2 cellular contexts compared by ENCODE assay signal in genomic region chr10:28678687-28679457, GRCh38.
TF ChIP-seq lines count a peak whose summit lies in the region.

No MANE protein-coding gene starts in this region.

TF ChIP-seq in K562, 482 proteins besides CTCF, POLR2A, EP300 and RAD21 (continues in another document):
- peak in 1 of 2 experiments; percentile 72; a peak in 2 of 4 replicates for TF ChIP-seq TBL1XR1 (IDR thresholded peaks at IDR 0.05; ENCODE audit: low read length in 2 of 2)
- TF ChIP-seq POLR2AphosphoS2 (IDR thresholded peaks at IDR 0.05; ENCODE audit: low read length): no peak
- TF ChIP-seq CBFA2T3 (IDR thresholded peaks at IDR 0.05): peak; percentile 89
- no peak for TF ChIP-seq TRIM28 (IDR thresholded peaks at IDR 0.05)
- no peak for TF ChIP-seq ZBTB2 (IDR thresholded peaks at IDR 0.05)
- peak; percentile 55; the same call in 1 of the 2 replicates for TF ChIP-seq STAT5A (IDR thresholded peaks at IDR 0.05; ENCODE audit: borderline replicate concordance, low read length)
- TF ChIP-seq ZNF277 (CRISPR knock-in tag; IDR thresholded peaks at IDR 0.05; ENCODE audit: borderline replicate concordance): no peak
- peak; percentile 71 to 95; a peak in 3 of 4 replicates for TF ChIP-seq RCOR1 (IDR thresholded peaks at IDR 0.05; ENCODE audit: borderline replicate concordance in 1 of 2, low read depth in 2 of 2, low read length in 2 of 2)
- TF ChIP-seq TCFL5 (CRISPR knock-in tag; conservative IDR thresholded peaks at IDR 0.05): no peak
- TF ChIP-seq ZNF197 (CRISPR knock-in tag; IDR thresholded peaks at IDR 0.05; ENCODE audit: low read depth): peak; percentile 25; the same call in 1 of the 2 replicates
- peak; percentile 83 for TF ChIP-seq KLF16 (IDR thresholded peaks at IDR 0.05)
- peak; percentile 63; the same call in 1 of the 2 replicates for TF ChIP-seq TAL1 (IDR thresholded peaks at IDR 0.05)
- peak; percentile 64 for TF ChIP-seq ARID1B (IDR thresholded peaks at IDR 0.05)
- TF ChIP-seq ZNF347 (CRISPR knock-in tag; IDR thresholded peaks at IDR 0.05; ENCODE audit: low read depth): no peak
- 0 out of 2 replicates have a peak, but pooled peaks have one; percentile 30 for TF ChIP-seq JUND (IDR thresholded peaks at IDR 0.05; ENCODE audit: borderline replicate concordance, low read depth, low read length)
- TF ChIP-seq JUND (tag; IDR thresholded peaks at IDR 0.05; ENCODE audit: borderline replicate concordance, low read depth, low read length): no peak
- TF ChIP-seq DPF2 (IDR thresholded peaks at IDR 0.05): peak; percentile 13; the same call in 1 of the 2 replicates
- TF ChIP-seq CXXC5 (CRISPR knock-in tag; IDR thresholded peaks at IDR 0.05): 0 out of 2 replicates have a peak, but pooled peaks have one; percentile 16
- no peak for TF ChIP-seq KDM4B (IDR thresholded peaks at IDR 0.05; ENCODE audit: borderline replicate concordance in 2 of 2, low read depth in 1 of 2)
- no peak for TF ChIP-seq TAF7 (tag; IDR thresholded peaks at IDR 0.05)
- TF ChIP-seq YY1 (IDR thresholded peaks at IDR 0.05; ENCODE audit: borderline replicate concordance in 1 of 3, control insufficient read depth in 1 of 3, extremely low read depth in 1 of 3, insufficient read depth in 3 of 3, insufficient read length in 1 of 3, insufficient replicate concordance in 2 of 3, low read depth in 1 of 3, low read length in 2 of 3): peak in 1 of 3 experiments; percentile 65
- peak; percentile 95 for TF ChIP-seq MYNN (IDR thresholded peaks at IDR 0.05)
- no peak for TF ChIP-seq MYNN (CRISPR knock-in tag; IDR thresholded peaks at IDR 0.05)
- peak; percentile 74 for TF ChIP-seq NCOR1 (IDR thresholded peaks at IDR 0.05)
- TF ChIP-seq PML (IDR thresholded peaks at IDR 0.05; ENCODE audit: low read length): 0 out of 2 replicates have a peak, but pooled peaks have one; percentile 25
- no peak for TF ChIP-seq ZFP36 (IDR thresholded peaks at IDR 0.05; ENCODE audit: low read depth, low read length, partially characterized antibody)
- peak; percentile 81 for TF ChIP-seq TEAD4 (IDR thresholded peaks at IDR 0.05; ENCODE audit: low read length)
- TF ChIP-seq TEAD4 (CRISPR knock-in tag; IDR thresholded peaks at IDR 0.05; ENCODE audit: borderline replicate concordance): no peak
- peak; percentile 88 to 89 for TF ChIP-seq KDM1A (IDR thresholded peaks at IDR 0.05)
- no peak for TF ChIP-seq NR2F6 (CRISPR knock-in tag; IDR thresholded peaks at IDR 0.05)
- TF ChIP-seq FOXA3 (CRISPR knock-in tag; conservative IDR thresholded peaks at IDR 0.05 in 1 of 2, IDR thresholded peaks at IDR 0.05 in 1 of 2): 0 out of 4 replicates have a peak, but pooled peaks of 1 of the 2 experiments have one; percentile 6
- TF ChIP-seq NFIC (IDR thresholded peaks at IDR 0.05): peak; percentile 31; the same call in 1 of the 2 replicates
- TF ChIP-seq ZNF232 (CRISPR knock-in tag; IDR thresholded peaks at IDR 0.05): 0 out of 2 replicates have a peak, but pooled peaks have one; percentile 72
- peak; percentile 71 for TF ChIP-seq CBFA2T2 (conservative IDR thresholded peaks at IDR 0.05)
- TF ChIP-seq SMARCE1 (IDR thresholded peaks at IDR 0.05): 0 out of 2 replicates have a peak, but pooled peaks have one; percentile 16
- TF ChIP-seq HDAC6 (IDR thresholded peaks at IDR 0.05; ENCODE audit: low read depth, low read length): no peak
- 0 out of 2 replicates have a peak, but pooled peaks have one; percentile 35 for TF ChIP-seq SOX6 (IDR thresholded peaks at IDR 0.05)
- TF ChIP-seq TCF3 (CRISPR knock-in tag; IDR thresholded peaks at IDR 0.05): peak; percentile 78
- peak; percentile 20; the same call in 1 of the 2 replicates for TF ChIP-seq CC2D1A (IDR thresholded peaks at IDR 0.05)
- TF ChIP-seq ZNF395 (CRISPR knock-in tag; IDR thresholded peaks at IDR 0.05): 0 out of 2 replicates have a peak, but pooled peaks have one; percentile 43
- TF ChIP-seq FOXM1 (IDR thresholded peaks at IDR 0.05; ENCODE audit: low read depth): peak; percentile 23; the same call in 1 of the 2 replicates
- TF ChIP-seq FOXM1 (CRISPR knock-in tag; IDR thresholded peaks at IDR 0.05; ENCODE audit: low read depth): no peak

TF ChIP-seq in HepG2, 621 proteins besides CTCF, POLR2A, EP300 and RAD21 (continues in another document):
- TF ChIP-seq RFXAP (CRISPR knock-in tag; IDR thresholded peaks at IDR 0.05; ENCODE audit: borderline replicate concordance) (no peak), SOX5 (CRISPR knock-in tag; IDR thresholded peaks at IDR 0.05; ENCODE audit: borderline replicate concordance) (0 out of 2 replicates have a peak, but pooled peaks have one; percentile 16), THYN1 (CRISPR knock-in tag; IDR thresholded peaks at IDR 0.05; ENCODE audit: borderline replicate concordance, low read depth) (no peak), WIZ (CRISPR knock-in tag; IDR thresholded peaks at IDR 0.05) (no peak), CAMTA2 (CRISPR knock-in tag; IDR thresholded peaks at IDR 0.05; ENCODE audit: borderline replicate concordance) (no peak), CREBL2 (CRISPR knock-in tag; IDR thresholded peaks at IDR 0.05; ENCODE audit: borderline replicate concordance) (no peak), THAP11 (CRISPR knock-in tag; IDR thresholded peaks at IDR 0.05) (no peak), ZSCAN5A (CRISPR knock-in tag; IDR thresholded peaks at IDR 0.05; ENCODE audit: borderline replicate concordance) (no peak), PRPF4 (IDR thresholded peaks at IDR 0.05; ENCODE audit: low read depth, low read length, poor library complexity, severe bottlenecking) (no peak), ZNF770 (CRISPR knock-in tag; IDR thresholded peaks at IDR 0.05) (no peak), STAG1 (CRISPR knock-in tag; IDR thresholded peaks at IDR 0.05) (0 out of 2 replicates have a peak, but pooled peaks have one; percentile 6), TBP (CRISPR knock-in tag; IDR thresholded peaks at IDR 0.05) (no peak), HNRNPL (IDR thresholded peaks at IDR 0.05; ENCODE audit: low read depth, low read length) (no peak), HNRNPH1 (optimal IDR thresholded peaks at IDR 0.05; ENCODE audit: low read depth, low read length) (no peak), SSRP1 (CRISPR knock-in tag; IDR thresholded peaks at IDR 0.05) (no peak), NR2C2 (CRISPR knock-in tag; IDR thresholded peaks at IDR 0.05; ENCODE audit: borderline replicate concordance) (no peak), KLF16 (CRISPR knock-in tag; IDR thresholded peaks at IDR 0.05) (no peak), ATF6 (CRISPR knock-in tag; conservative IDR thresholded peaks at IDR 0.05) (no peak), E2F1 (CRISPR knock-in tag; IDR thresholded peaks at IDR 0.05) (no peak), ATF7 (IDR thresholded peaks at IDR 0.05) (no peak), ATF7 (CRISPR knock-in tag; IDR thresholded peaks at IDR 0.05) (no peak), ZNF629 (CRISPR knock-in tag; conservative IDR thresholded peaks at IDR 0.05) (no peak), ZSCAN20 (CRISPR knock-in tag; IDR thresholded peaks at IDR 0.05; ENCODE audit: borderline replicate concordance) (no peak), ZNF768 (CRISPR knock-in tag; IDR thresholded peaks at IDR 0.05) (no peak), MAFK (conservative IDR thresholded peaks at IDR 0.05 in 1 of 2, IDR thresholded peaks at IDR 0.05 in 1 of 2; ENCODE audit: low read length in 2 of 2) (no peak), ZNF350 (CRISPR knock-in tag; IDR thresholded peaks at IDR 0.05; ENCODE audit: borderline replicate concordance, low read depth) (no peak), SP5 (CRISPR knock-in tag; IDR thresholded peaks at IDR 0.05; ENCODE audit: borderline replicate concordance, low read depth) (no peak), KIAA2018 (CRISPR knock-in tag; IDR thresholded peaks at IDR 0.05; ENCODE audit: borderline replicate concordance) (no peak), ARNT (IDR thresholded peaks at IDR 0.05) (no peak), PAF1 (CRISPR knock-in tag; IDR thresholded peaks at IDR 0.05) (no peak)
